7 cellular contexts compared by ENCODE assay signal in genomic region chr10:65556006-65556405, GRCh38.
"Had no signal": no experiment of that assay in that cellular context is flagged by ENCODE, and none has a peak within 500 bp of the region (broad histone marks: within the 10 kb centered on the region; RNA-seq: fewer than 3 reads in every experiment).

No MANE protein-coding gene starts in this region.

- H3K9me3 ChIP-seq: HAP-1 had no signal

- H3K9ac ChIP-seq: GM23248 had no signal

- H2AFZ ChIP-seq: GM23248 had no signal

- H3K27ac ChIP-seq: GM23248 had no signal

- H3K4me1 ChIP-seq: HAP-1 had no signal

- H3K36me3 ChIP-seq: HAP-1 had no signal

- FAIRE-seq: HTR-8/SVneo had no signal

- H3K4me3 ChIP-seq: GM23248, HAP-1 had no signal

- DNase-seq: GM23248, GOT3, H7, HFFc6, KBM-7 had no signal
